ENCODE assay signal across 1 cellular context in genomic region chr2:136282238-136282775, GRCh38.
TF ChIP-seq lines count a peak whose summit lies in the region.

No MANE protein-coding gene starts in this region.

TF ChIP-seq in WTC11, 78 proteins besides CTCF, POLR2A, EP300 and RAD21 (continued from another document):
- TF ChIP-seq AR (CRISPR knock-in tag; IDR thresholded peaks at IDR 0.05) (no peak), ZNF121 (CRISPR knock-in tag; IDR thresholded peaks at IDR 0.05) (no peak), NR3C1 (CRISPR knock-in tag; conservative IDR thresholded peaks at IDR 0.05; ENCODE audit: low read depth) (no peak), GRHL2 (CRISPR knock-in tag; IDR thresholded peaks at IDR 0.05; ENCODE audit: insufficient replicate concordance, severe bottlenecking) (no peak)
- TF ChIP-seq, protein P1, sequence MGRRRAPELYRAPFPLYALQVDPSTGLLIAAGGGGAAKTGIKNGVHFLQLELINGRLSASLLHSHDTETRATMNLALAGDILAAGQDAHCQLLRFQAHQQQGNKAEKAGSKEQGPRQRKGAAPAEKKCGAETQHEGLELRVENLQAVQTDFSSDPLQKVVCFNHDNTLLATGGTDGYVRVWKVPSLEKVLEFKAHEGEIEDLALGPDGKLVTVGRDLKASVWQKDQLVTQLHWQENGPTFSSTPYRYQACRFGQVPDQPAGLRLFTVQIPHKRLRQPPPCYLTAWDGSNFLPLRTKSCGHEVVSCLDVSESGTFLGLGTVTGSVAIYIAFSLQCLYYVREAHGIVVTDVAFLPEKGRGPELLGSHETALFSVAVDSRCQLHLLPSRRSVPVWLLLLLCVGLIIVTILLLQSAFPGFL (CRISPR knock-in tag; IDR thresholded peaks at IDR 0.05; ENCODE audit: borderline replicate concordance) = no peak
